8 cellular contexts compared by ENCODE assay signal in the genomic region with DNA sequence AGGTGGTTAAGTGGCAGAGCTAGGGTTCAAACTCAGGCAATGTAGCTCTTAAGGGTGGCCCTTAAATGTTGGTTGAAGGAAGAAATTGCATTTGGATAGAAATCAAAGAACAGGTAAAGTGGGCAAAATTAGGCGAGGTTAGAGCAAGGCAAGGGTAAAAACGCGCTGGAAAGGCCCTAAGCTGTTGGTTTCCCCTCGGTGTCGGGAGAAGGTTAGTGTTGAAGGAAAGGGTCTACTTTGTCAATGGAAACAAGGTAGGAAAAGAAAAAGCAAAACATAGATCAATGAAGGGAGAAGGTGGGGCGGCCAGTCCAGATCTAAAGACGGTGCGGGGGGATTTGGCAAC. TPM values are rescaled to one million over a fixed set of nuclear protein-coding genes. Genes with fewer than 3 reads are reported as not detected.
DNase-seq lines count a peak whose midpoint lies in the region; ATAC-seq and TF ChIP-seq lines count a peak whose summit lies in the region.

No MANE protein-coding gene starts in this region.

- H4K20me1 ChIP-seq in KMS-11 (ENCODE audit: insufficient read depth), result no peaks in the 10 kb centered on the region

- H3K27ac ChIP-seq in KMS-11, result peak overlapping the region; percentile 26; the same call in 1 of the 2 replicates

- peak overlapping the region; percentile 78 for H2AFZ ChIP-seq in KMS-11 (ENCODE audit: low read depth)

- H3K4me2 ChIP-seq in KMS-11, result peak overlapping the region; percentile 97

- no peak overlapping the region for H3K4me3 ChIP-seq in KMS-11 (IDR thresholded peaks at IDR 0.05; ENCODE audit: insufficient read depth, low read depth, low read length)
- peak overlapping the region; percentile 81 to 91 for H3K4me3 ChIP-seq in cardiac fibroblast (replicated peaks in 1 of 2; ENCODE audit: low read depth in 2 of 2, low read length in 2 of 2)
- H3K4me3 ChIP-seq in mononuclear cell (ENCODE audit: low read length), result peak overlapping the region; percentile 75

- peak overlapping the region; percentile 85; the same call in 1 of the 2 replicates for H3K9ac ChIP-seq in KMS-11

- H3K79me2 ChIP-seq in KMS-11 (ENCODE audit: insufficient read depth, low read depth), result peaks cover 80% of the 10 kb centered on the region

- TF ChIP-seq CTCF in KMS-11 (conservative IDR thresholded peaks at IDR 0.05; ENCODE audit: low read depth, low read length) (no peak), cardiac fibroblast (IDR thresholded peaks at IDR 0.05; ENCODE audit: low read depth, low read length) (no peak)

- H3K27me3 ChIP-seq in KMS-11 (ENCODE audit: insufficient read depth, low read depth), result no peaks in the 10 kb centered on the region
- no peaks in the 10 kb centered on the region for H3K27me3 ChIP-seq in mononuclear cell (ENCODE audit: insufficient read depth, low read length)

- no peaks in the 10 kb centered on the region; the same call in 1 of the 2 replicates for H3K36me3 ChIP-seq in KMS-11 (ENCODE audit: insufficient read depth)

- no peaks in the 10 kb centered on the region for H3K9me3 ChIP-seq in mononuclear cell (ENCODE audit: low read depth, low read length)

- no peak for ATAC-seq in GM19324 (IDR thresholded peaks at IDR 0.05; ENCODE audit: low FRiP score, unreplicated experiment)

- DNase-seq in Daoy (ENCODE audit: low read depth) (peak; percentile 9), cardiac fibroblast (ENCODE audit: low read depth in 2 of 2) (peak in 1 of 2 donors; percentile 13), ureter (ENCODE audit: low spot score) (no peak), amniotic stem cell (lab: John Stamatoyannopoulos, UW) (no peak), A172 (ENCODE audit: low spot score) (no peak)

- H3K4me1 ChIP-seq in KMS-11 (ENCODE audit: low read depth, poor library complexity, severe bottlenecking) (peaks cover 35% of the 10 kb centered on the region), mononuclear cell (ENCODE audit: insufficient read depth, low read length) (peaks cover 32% of the 10 kb centered on the region)

RNA-seq across cellular contexts. Expression of a gene that starts 0.4 kb away (rescaled TPM):
- 14.6 and 15.5 TPM in 2 replicates for total RNA-seq in Daoy (2014; rRNA removed; shearing (Covaris generic))
- total RNA-seq in mononuclear cell (9.2 TPM), ureter (7.6 TPM)
- total RNA-seq in A172 (2014; rRNA removed; shearing (Covaris generic)), result 17.9 and 23.7 TPM in 2 replicates

RNA-seq across cellular contexts. Expression of a gene that starts 0.5 kb away (rescaled TPM):
- 27.1 and 40.7 TPM in 2 replicates for total RNA-seq in Daoy (2014; rRNA removed; shearing (Covaris generic))
- total RNA-seq in mononuclear cell (104 TPM), ureter (68.7 TPM)
- 23.2 and 40.9 TPM in 2 replicates for total RNA-seq in A172 (2014; rRNA removed; shearing (Covaris generic))

RNA-seq across cellular contexts. Expression of a gene that starts 17.5 kb away (rescaled TPM):
- 0.18 TPM in 1 of 2 replicates, not detected in the other for total RNA-seq in Daoy (2014; rRNA removed; shearing (Covaris generic))
- total RNA-seq in mononuclear cell (not detected), ureter (1.1 TPM)
- not detected in 2 replicates for total RNA-seq in A172 (2014; rRNA removed; shearing (Covaris generic))
